Comparison of ENCODE assay signal across 1 cellular context in genomic region chr1:159839135-159839849, GRCh38.
TF ChIP-seq lines count a peak whose summit lies in the region.

No MANE protein-coding gene starts in this region.

TF ChIP-seq in SK-N-SH, 30 proteins besides CTCF, POLR2A, EP300 and RAD21 (continued from another document):
- TF ChIP-seq POLR2AphosphoS5 (IDR thresholded peaks at IDR 0.05; ENCODE audit: low read depth, low read length) = no peak
- no peak for TF ChIP-seq FOXJ3 (CRISPR knock-in tag; IDR thresholded peaks at IDR 0.05)
